20 cellular contexts compared by ENCODE assay signal in genomic region chr1:32969556-32969955, GRCh38. TPM values are rescaled to one million over a fixed set of nuclear protein-coding genes. Genes with fewer than 3 reads are reported as not detected.
DNase-seq lines count a peak whose midpoint lies in the region; TF ChIP-seq lines count a peak whose summit lies in the region.
"Had no signal": no experiment of that assay in that cellular context is flagged by ENCODE, and none has a peak within 500 bp of the region (broad histone marks: within the 10 kb centered on the region; RNA-seq: fewer than 3 reads in every experiment).

No MANE protein-coding gene starts in this region.

- intact Hi-C loops in sigmoid colon (cut with DNase I) = loop anchor here (5.0 kb wide), 1 partner anchor 38 kb away; no protein-coding TSS in a partner anchor

- no peak for TF ChIP-seq CTCF in HFFc6 (IDR thresholded peaks at IDR 0.05)
- TF ChIP-seq CTCF in sigmoid colon (IDR thresholded peaks at IDR 0.05) = no peak

- TF ChIP-seq EP300 in sigmoid colon (IDR thresholded peaks at IDR 0.05) = no peak

- peak; percentile 61 for DNase-seq in GM03348 (ENCODE audit: low spot score)
- peak; percentile 12 for DNase-seq in NCI-H2196 treated with DMSO at 0.1 percent for 48 hours (lab: John Stamatoyannopoulos, UW; ENCODE audit: unreplicated experiment)
- peak; percentile 39 for DNase-seq in astrocyte of the hippocampus (ENCODE audit: low read depth, low spot score)
- peak; percentile 34 for DNase-seq in kidney tubule cell (ENCODE audit: low spot score)
- no peak for DNase-seq in LoVo (ENCODE audit: low spot score)
- no peak for DNase-seq in HFFc6
- DNase-seq in sigmoid colon = no peak
- DNase-seq: activated naive CD8-positive, alpha-beta T cell treated with anti-CD3 and anti-CD28 coated beads, Interleukin-2, amount 10 ng/mL, durations not matched to agents 7 days and 5 days; Calu3; erythroblast; H9; left cardiac atrium; NCI-H1092; NCI-H526; nephron progenitor cell; SHP77 treated with DMSO at 0.1 percent for 48 hours; stimulated activated CD4-positive, alpha-beta T cell treated with anti-CD3 and anti-CD28 coated beads, Interleukin-2, amount 100 ng/mL, for 24 hours; transverse colon had no signal

- H3K9me3 ChIP-seq in sigmoid colon = no peaks in the 10 kb centered on the region
- H3K9me3 ChIP-seq: transverse colon had no signal

- peaks cover 6% of the 10 kb centered on the region for H3K27me3 Mint-ChIP-seq in HFFc6 (ENCODE audit: insufficient read depth)

- H3K4me1 ChIP-seq in sigmoid colon = peaks cover 0 to 11% (median 6%) of the 10 kb centered on the region in 4 donors

- no peaks in the 10 kb centered on the region for H3K36me3 Mint-ChIP-seq in HFFc6 (ENCODE audit: low read depth)

- H3K36me3 ChIP-seq in sigmoid colon = no peaks in the 10 kb centered on the region
- H3K36me3 ChIP-seq: transverse colon had no signal

- TF ChIP-seq POLR2A in sigmoid colon (IDR thresholded peaks at IDR 0.05) = no peak

- no peaks in the 10 kb centered on the region for H3K9me3 Mint-ChIP-seq in HFFc6
- H3K9me3 Mint-ChIP-seq: activated naive CD8-positive, alpha-beta T cell treated with anti-CD3 and anti-CD28 coated beads, Interleukin-2, amount 10 ng/mL, durations not matched to agents 7 days and 5 days; nephron progenitor cell; stimulated activated naive CD8-positive, alpha-beta T cell treated with anti-CD3 and anti-CD28 coated beads, Interleukin-15, Interleukin-2, amounts not matched to agents 100 ng/mL and 50 ng/mL, for 24 hours; T-helper 2 cell treated with Interferon-gamma antibody and Interleukin-4, amounts not matched to agents 5 μg/mL and 100 μg/mL, for 36 hours had no signal

- H3K4me3 ChIP-seq in sigmoid colon = no peak overlapping the region
- H3K4me3 ChIP-seq: transverse colon had no signal

- no peak overlapping the region for H3K27ac ChIP-seq in sigmoid colon
- H3K27ac ChIP-seq: transverse colon had no signal

- no peak overlapping the region; the same call in 1 of the 2 replicates for H3K27ac Mint-ChIP-seq in HFFc6
- H3K27ac Mint-ChIP-seq: activated naive CD8-positive, alpha-beta T cell treated with anti-CD3 and anti-CD28 coated beads, Interleukin-2, amount 10 ng/mL, durations not matched to agents 7 days and 5 days; H9; nephron progenitor cell; stimulated activated naive CD8-positive, alpha-beta T cell treated with anti-CD3 and anti-CD28 coated beads, Interleukin-15, Interleukin-2, amounts not matched to agents 100 ng/mL and 50 ng/mL, for 24 hours; T-helper 2 cell treated with Interferon-gamma antibody and Interleukin-4, amounts not matched to agents 5 μg/mL and 100 μg/mL, for 36 hours had no signal

- no peak overlapping the region for H3K4me3 Mint-ChIP-seq in HFFc6
- H3K4me3 Mint-ChIP-seq: activated naive CD8-positive, alpha-beta T cell treated with anti-CD3 and anti-CD28 coated beads, Interleukin-2, amount 10 ng/mL, durations not matched to agents 7 days and 5 days; H9; nephron progenitor cell; stimulated activated naive CD8-positive, alpha-beta T cell treated with anti-CD3 and anti-CD28 coated beads, Interleukin-15, Interleukin-2, amounts not matched to agents 100 ng/mL and 50 ng/mL, for 24 hours; T-helper 2 cell treated with Interferon-gamma antibody and Interleukin-4, amounts not matched to agents 5 μg/mL and 100 μg/mL, for 36 hours had no signal

- H3K4me1 Mint-ChIP-seq in HFFc6 (ENCODE audit: low read depth) = peaks cover 34% of the 10 kb centered on the region

- H3K27me3 ChIP-seq in sigmoid colon = no peaks in the 10 kb centered on the region

RNA-seq across cellular contexts. Expression of gene RNF19B, which starts 4.9 kb away (rescaled TPM):
- 10 to 100 TPM in 3 of 6 experiments, 1 to 10 TPM in 3; 9.4 to 10.6 (median 9.9) TPM for total RNA-seq in HFFc6 (2021; fragmentation: NEBNext Ultra II Directional; extraction: Animal tissue kit (Norgen Biotek cat#: 25700))
- total RNA-seq in sigmoid colon = 10 to 100 TPM; 14.5 to 28.9 (median 21.6) TPM
- 10 to 100 TPM; 43.2 to 50.7 (median 46.7) TPM for polyA plus RNA-seq in sigmoid colon

Comparison
In these comparisons a context has a peak if more than half of its experiments do, and no peak if none do; other contexts are left out.
1. DNase-seq: peak in GM03348 (single experiment), NCI-H2196 treated with DMSO at 0.1 percent for 48 hours (single experiment), astrocyte of the hippocampus (single experiment) and kidney tubule cell (single experiment); none in LoVo (single experiment), HFFc6 (single experiment) and sigmoid colon (single experiment).